9 cellular contexts compared by ENCODE assay signal in genomic region chr16:65120811-65121721, GRCh38. TPM values are rescaled to one million over a fixed set of nuclear protein-coding genes. Genes with fewer than 3 reads are reported as not detected.
A peak's percentile ranks its signal among the peaks of the same experiment; 100 is the strongest.
DNase-seq lines count a peak whose midpoint lies in the region; ATAC-seq and TF ChIP-seq lines count a peak whose summit lies in the region.
"Had no signal": no experiment of that assay in that cellular context is flagged by ENCODE, and none has a peak within 500 bp of the region (broad histone marks: within the 10 kb centered on the region; RNA-seq: fewer than 3 reads in every experiment).

No MANE protein-coding gene starts in this region.

- DNase-seq in AG20443 (ENCODE audit: low spot score) (peak; percentile 27), SK-N-DZ (ENCODE audit: low spot score) (peak; percentile 40), glutamatergic neuron (peak; percentile 53), osteoblast (ENCODE audit: insufficient read length, low spot score, missing footprints) (peak; percentile 65), middle frontal gyrus (ENCODE audit: extremely low spot score, low spot score) (no peak), H4 (ENCODE audit: low spot score) (no peak)
- DNase-seq: SIG-M5 had no signal

- H2AFZ ChIP-seq in osteoblast (ENCODE audit: low read length): no peak overlapping the region

- peaks cover 4% of the 10 kb centered on the region for H3K36me3 ChIP-seq in osteoblast (ENCODE audit: insufficient read depth, low read length)

- H3K4me3 ChIP-seq in osteoblast (ENCODE audit: insufficient read depth, low read length): peak overlapping the region; percentile 95

- no peak for TF ChIP-seq CTCF in glutamatergic neuron (IDR thresholded peaks at IDR 0.05; ENCODE audit: partially characterized antibody, unreplicated experiment)
- no peak for TF ChIP-seq CTCF in osteoblast (IDR thresholded peaks at IDR 0.05; ENCODE audit: extremely low read depth, low read depth, low read length)

- peak overlapping the region; percentile 89 for H3K27ac ChIP-seq in osteoblast (ENCODE audit: low read depth, low read length)

- no peaks in the 10 kb centered on the region for H3K36me3 Mint-ChIP-seq in glutamatergic neuron (ENCODE audit: unreplicated experiment)

- no peak for ATAC-seq in GM19397 (IDR thresholded peaks at IDR 0.05; ENCODE audit: unreplicated experiment)
- no peak for ATAC-seq in HG03342 (IDR thresholded peaks at IDR 0.05; ENCODE audit: unreplicated experiment)

- H3K79me2 ChIP-seq in osteoblast (ENCODE audit: insufficient read depth, low read length): peaks cover 81% of the 10 kb centered on the region

- peaks cover 22% of the 10 kb centered on the region for H3K27me3 Mint-ChIP-seq in glutamatergic neuron (ENCODE audit: unreplicated experiment)

- peaks cover 6% of the 10 kb centered on the region for H3K9me3 Mint-ChIP-seq in glutamatergic neuron (ENCODE audit: unreplicated experiment)

- peak overlapping the region; percentile 83 for H3K4me2 ChIP-seq in osteoblast (ENCODE audit: insufficient read depth, low read length)

- no peaks in the 10 kb centered on the region for H3K27me3 ChIP-seq in osteoblast (ENCODE audit: insufficient read depth, low read length)

- no peak overlapping the region for H3K27ac Mint-ChIP-seq in glutamatergic neuron (ENCODE audit: unreplicated experiment)

- H3K4me3 Mint-ChIP-seq in glutamatergic neuron (ENCODE audit: unreplicated experiment): peak overlapping the region; percentile 76

- peaks cover 46% of the 10 kb centered on the region for H4K20me1 ChIP-seq in osteoblast (ENCODE audit: insufficient read depth, low read length)

- H3K4me1 Mint-ChIP-seq in glutamatergic neuron (ENCODE audit: low read depth, unreplicated experiment): peaks cover 17% of the 10 kb centered on the region

- H3K9me3 ChIP-seq in osteoblast (ENCODE audit: low read depth, low read length): no peaks in the 10 kb centered on the region

- peaks cover 59% of the 10 kb centered on the region for H3K4me1 ChIP-seq in osteoblast (ENCODE audit: insufficient read depth, low read length)

RNA-seq across cellular contexts. Expression of gene CDH11, which starts 0.8 kb away (rescaled TPM):
- 71.7 and 126 TPM in 2 replicates for polyA plus RNA-seq in SK-N-DZ (2014; cell fraction: cytosol; rRNA removed)
- 43.4 and 75.2 TPM in 2 replicates for polyA plus RNA-seq in SK-N-DZ (2014; cell fraction: nucleus; rRNA removed)
- total RNA-seq in glutamatergic neuron (ENCODE audit: unreplicated experiment) (2.6 TPM), osteoblast (1,097 and 1,116 TPM in 2 replicates)
- 55.2 and 56.6 TPM in 2 replicates for total RNA-seq in H4 (2014; rRNA removed; shearing (Covaris generic))

Comparison
In these comparisons a context has a peak if more than half of its experiments do, and no peak if none do; other contexts are left out.
1. DNase-seq: peak in AG20443 (single experiment), SK-N-DZ (single experiment), glutamatergic neuron (single experiment) and osteoblast (single experiment); none in middle frontal gyrus (single experiment) and H4 (single experiment).
2. RNA of gene CDH11, which starts 0.8 kb away (total RNA-seq): 1,097 to 1,116 TPM in osteoblast; 55.2 to 56.6 TPM in H4 and 2.6 TPM in glutamatergic neuron (single experiment); every median in the first group is over 10 times any median in the second.